7 cellular contexts compared by ENCODE assay signal in the genomic region with DNA sequence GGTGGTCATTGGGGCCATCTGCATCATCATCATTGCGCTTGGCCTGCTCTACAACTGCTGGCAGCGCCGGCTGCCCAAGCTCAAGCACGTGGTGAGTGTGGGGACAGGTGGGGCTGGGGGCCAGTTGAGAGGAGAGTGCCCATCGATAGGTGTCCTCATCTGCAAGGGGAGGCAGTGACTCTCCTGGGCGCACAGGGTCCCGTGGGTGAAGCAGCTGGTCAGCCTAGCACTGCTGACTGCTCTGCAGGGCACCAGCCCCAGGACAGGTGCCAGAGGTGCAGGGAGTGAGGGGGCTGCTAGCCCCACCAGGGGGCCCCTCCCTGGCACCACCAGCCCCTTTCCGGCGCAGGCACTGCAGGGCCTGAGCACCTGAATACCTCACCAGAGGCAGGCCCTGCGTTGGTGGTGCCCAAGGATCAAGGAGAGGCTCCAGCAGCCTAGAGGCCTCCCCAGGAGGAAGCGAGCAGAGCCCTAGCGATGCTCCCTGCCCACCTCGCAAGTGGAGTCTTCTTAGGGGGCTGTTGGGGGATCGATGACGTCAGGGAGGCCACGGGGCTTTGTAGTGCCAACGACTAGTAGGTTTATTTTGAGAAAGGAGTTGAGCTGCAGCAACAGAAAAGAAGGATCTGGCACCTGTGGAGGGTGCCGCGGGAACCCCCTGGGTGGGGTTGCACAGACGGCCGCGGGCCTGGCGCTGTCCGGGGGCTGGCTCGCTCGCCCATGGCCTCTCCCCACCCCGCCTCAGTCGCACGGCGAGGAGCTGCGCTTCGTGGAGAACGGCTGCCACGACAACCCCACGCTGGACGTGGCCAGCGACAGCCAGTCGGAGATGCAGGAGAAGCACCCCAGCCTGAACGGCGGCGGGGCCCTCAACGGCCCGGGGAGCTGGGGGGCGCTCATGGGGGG. TPM values are rescaled to one million over a fixed set of nuclear protein-coding genes. Genes with fewer than 3 reads are reported as not detected.
DNase-seq lines count a peak whose midpoint lies in the region; ATAC-seq and TF ChIP-seq lines count a peak whose summit lies in the region.

No MANE protein-coding gene starts in this region.

- peak; percentile 4 for ATAC-seq in HG02840 (IDR thresholded peaks at IDR 0.05; ENCODE audit: low FRiP score, unreplicated experiment)

- CTCF ChIA-PET in MCF 10A (lab: Yijun Ruan, JAX) = interaction anchor here (0.6 to 1.6 kb wide), 6 partner anchors 19 to 225 kb away, joined by 3 read pairs; no protein-coding TSS in a partner anchor

- POLR2A ChIA-PET in MCF 10A (lab: Yijun Ruan, JAX) = interaction anchor here (0.7 to 1.5 kb wide), 7 partner anchors 13 to 381 kb away, joined by 3 to 10 read pairs (median 3); a partner anchor contains a TSS

- BruUV-seq in MCF 10A (replicated peaks; lab: Mats Ljungman, UMichigan) = no TSS peak

- peak overlapping the region; percentile 93 for H3K27ac Mint-ChIP-seq in MCF 10A (ENCODE audit: low read depth, unreplicated experiment)

- TF ChIP-seq CTCF in MCF 10A (IDR thresholded peaks at IDR 0.05; ENCODE audit: unreplicated experiment) = no peak
- TF ChIP-seq CTCF in kidney epithelial cell (IDR thresholded peaks at IDR 0.05; ENCODE audit: insufficient read depth, low read length, poor library complexity, severe bottlenecking) = no peak

- H3K27me3 ChIP-seq in kidney epithelial cell (ENCODE audit: control insufficient read depth, insufficient read depth, low read length) = no peaks in the 10 kb centered on the region

- peaks cover 2% of the 10 kb centered on the region for H3K36me3 ChIP-seq in kidney epithelial cell (ENCODE audit: control insufficient read depth, insufficient read depth, low read length)

- peaks cover 17% of the 10 kb centered on the region for H3K4me1 Mint-ChIP-seq in MCF 10A (ENCODE audit: insufficient read depth, unreplicated experiment)

- no peaks in the 10 kb centered on the region for H3K9me3 Mint-ChIP-seq in MCF 10A (ENCODE audit: unreplicated experiment)

- no peaks in the 10 kb centered on the region for H3K27me3 Mint-ChIP-seq in MCF 10A (ENCODE audit: insufficient read depth, unreplicated experiment)

- peak; percentile 6 for TF ChIP-seq POLR2A in GM18526 (IDR thresholded peaks at IDR 0.05; ENCODE audit: extremely low read depth, insufficient read length)

- no peaks in the 10 kb centered on the region for H3K36me3 Mint-ChIP-seq in MCF 10A (ENCODE audit: insufficient read depth, unreplicated experiment)

- peak overlapping the region; percentile 79 for H3K4me3 Mint-ChIP-seq in MCF 10A (ENCODE audit: unreplicated experiment)

- peak overlapping the region; percentile 62 for H3K4me3 ChIP-seq in kidney epithelial cell (ENCODE audit: low read depth, low read length)

- intact Hi-C loops in MCF 10A (cut with micrococcal nuclease) = no loop called here

- DNase-seq in RPMI8226 (peak; percentile 31), MCF 10A (ENCODE audit: unreplicated experiment) (no peak), kidney epithelial cell (ENCODE audit: low read depth) (no peak), SW480 (ENCODE audit: low spot score) (no peak)
- peak in 2 of 3 experiments; percentile 11 to 22 for DNase-seq in stimulated activated CD4-positive, alpha-beta T cell treated with anti-CD3 and anti-CD28 coated beads, TNF-alpha, amount 100 ng/mL, for 24 hours (ENCODE audit: low read depth in 3 of 3)

RNA-seq across cellular contexts. Expression of a gene that starts 1.0 kb away (rescaled TPM):
- total RNA-seq in MCF 10A (2022) = 9.7 and 10.0 TPM in 2 replicates
- total RNA-seq in kidney epithelial cell = 14.2 and 16.0 TPM in 2 replicates

RNA-seq across cellular contexts. Expression of a gene that starts 42.8 kb away (rescaled TPM):
- total RNA-seq in MCF 10A (2022) (10.1 and 10.4 TPM in 2 replicates), kidney epithelial cell (69.5 and 70.4 TPM in 2 replicates)

Comparison
In these comparisons a context has a peak if more than half of its experiments do, and no peak if none do; other contexts are left out.
1. DNase-seq: peak in RPMI8226 (single experiment) and stimulated activated CD4-positive, alpha-beta T cell treated with anti-CD3 and anti-CD28 coated beads, TNF-alpha, amount 100 ng/mL, for 24 hours (2 of 3); none in MCF 10A (single experiment), kidney epithelial cell (single experiment) and SW480 (single experiment).